ENCODE assay signal across 18 cellular contexts in the genomic region with DNA sequence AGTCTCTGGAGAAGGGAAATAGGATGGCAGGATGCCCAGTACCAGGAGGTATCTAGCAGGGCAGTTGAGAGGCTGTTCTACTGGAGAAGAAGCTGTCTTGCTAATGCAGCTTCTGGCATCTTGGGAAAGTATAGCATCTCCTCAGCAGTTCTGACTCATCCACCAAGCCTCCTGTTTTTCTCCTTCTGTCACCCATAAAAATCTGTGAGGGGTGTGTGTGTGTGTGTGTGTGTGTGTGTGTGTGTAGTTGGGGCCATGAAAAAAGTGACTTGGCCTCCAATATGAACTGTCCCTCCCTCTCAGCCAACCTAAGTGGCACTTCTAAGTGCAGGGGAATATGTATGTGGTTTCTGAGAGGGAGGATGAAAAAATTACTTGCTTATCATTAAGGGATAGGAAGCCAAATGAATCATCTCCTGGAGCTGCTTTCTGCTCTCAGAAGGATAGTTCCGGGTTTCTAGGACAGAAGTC.
DNase-seq lines count a peak whose midpoint lies in the region; ATAC-seq and TF ChIP-seq lines count a peak whose summit lies in the region.
"Had no signal": no experiment of that assay in that cellular context is flagged by ENCODE, and none has a peak within 500 bp of the region (broad histone marks: within the 10 kb centered on the region; RNA-seq: fewer than 3 reads in every experiment).

No MANE protein-coding gene starts in this region.

- H3K9me2 ChIP-seq in OCI-LY7 (ENCODE audit: insufficient read depth, low read length) = no peaks in the 10 kb centered on the region

- no peaks in the 10 kb centered on the region for H4K20me1 ChIP-seq in OCI-LY7 (ENCODE audit: insufficient read depth, low read length)

- no peaks in the 10 kb centered on the region for H3K27me3 ChIP-seq in kidney epithelial cell (ENCODE audit: control insufficient read depth, insufficient read depth, low read length)

- H3K36me3 ChIP-seq in kidney epithelial cell (ENCODE audit: control insufficient read depth, insufficient read depth, low read length) = no peaks in the 10 kb centered on the region
- H3K36me3 ChIP-seq in OCI-LY7 (ENCODE audit: insufficient read depth, low read length) = no peaks in the 10 kb centered on the region

- DNase-seq in A172 (ENCODE audit: low spot score) (peak; percentile 86), HK-2 (ENCODE audit: unreplicated experiment) (peak; percentile 80), astrocyte of the cerebellum (ENCODE audit: low read depth) (peak; percentile 33), kidney epithelial cell (ENCODE audit: low read depth) (peak; percentile 32), G401 (ENCODE audit: low spot score) (no peak), NCI-H146 (lab: John Stamatoyannopoulos, UW) (no peak), OCI-LY7 (ENCODE audit: low spot score) (no peak)
- DNase-seq: activated CD4-positive, alpha-beta memory T cell treated with anti-CD3 and anti-CD28 coated beads, Interleukin-2, amount 10 ng/mL, durations not matched to agents 7 days and 5 days; activated naive CD8-positive, alpha-beta T cell treated with anti-CD3 and anti-CD28 coated beads, Interleukin-2, amount 50 U/mL, for 24 hours; activated T-cell treated with anti-CD3 and anti-CD28 coated beads, Interleukin-2, amount 50 U/mL, for 48 hours; Caco-2; left cardiac atrium; MM.1S; NCI-H1930; NCI-H524; stimulated activated naive B cell treated with anti-CD40 and anti-IgM and Interleukin-4, amounts not matched to agents 10 μg/mL and 1 μg/mL and 100 μg/mL, for 72 hours had no signal

- no peaks in the 10 kb centered on the region for H3K79me2 ChIP-seq in OCI-LY7 (ENCODE audit: insufficient read depth, low read depth, low read length)
- H3K79me2 ChIP-seq: parathyroid adenoma had no signal

- H3K4me1 ChIP-seq in OCI-LY7 (ENCODE audit: insufficient read depth, low read length, poor library complexity, severe bottlenecking) = no peaks in the 10 kb centered on the region
- H3K4me1 ChIP-seq: Caco-2, parathyroid adenoma had no signal

- no TSS peak for BruUV-seq in OCI-LY7 (replicated peaks; lab: Mats Ljungman, UMichigan)

- H3K4me3 ChIP-seq in astrocyte of the cerebellum (ENCODE audit: low read depth, low read length) (no peak overlapping the region), kidney epithelial cell (ENCODE audit: low read depth, low read length) (no peak overlapping the region), OCI-LY7 (ENCODE audit: low read depth, low read length, poor library complexity, severe bottlenecking) (no peak overlapping the region)

- intact Hi-C loops in OCI-LY7 (cut with micrococcal nuclease; ENCODE audit: unreplicated experiment) = no loop called here

- no peaks in the 10 kb centered on the region for H3K9me3 ChIP-seq in OCI-LY7 (ENCODE audit: low read length)
- H3K9me3 ChIP-seq: Caco-2 had no signal

- no peak overlapping the region for H2AFZ ChIP-seq in OCI-LY7 (ENCODE audit: low read length)
- H2AFZ ChIP-seq: parathyroid adenoma had no signal

- CTCF ChIA-PET in OCI-LY7 (lab: Charles Lee; ENCODE audit: unreplicated experiment) = no interaction called here

- ATAC-seq in GM19395 (IDR thresholded peaks at IDR 0.05; ENCODE audit: unreplicated experiment) = no peak
- ATAC-seq: activated naive CD8-positive, alpha-beta T cell treated with anti-CD3 and anti-CD28 coated beads, Interleukin-2, amount 50 U/mL, for 24 hours; stimulated activated naive B cell treated with anti-CD40 and anti-IgM and Interleukin-4, amounts not matched to agents 10 μg/mL and 1 μg/mL and 100 μg/mL, for 72 hours had no signal

- no peak for TF ChIP-seq CTCF in astrocyte of the cerebellum (IDR thresholded peaks at IDR 0.05; ENCODE audit: low read depth, low read length, missing control alignments)
- no peak for TF ChIP-seq CTCF in kidney epithelial cell (IDR thresholded peaks at IDR 0.05; ENCODE audit: insufficient read depth, low read length, poor library complexity, severe bottlenecking)
- TF ChIP-seq CTCF in OCI-LY7 (conservative IDR thresholded peaks at IDR 0.05; ENCODE audit: low read length) = no peak

- H3K4me2 ChIP-seq in OCI-LY7 (ENCODE audit: low read length) = no peak overlapping the region

- POLR2A ChIA-PET in OCI-LY7 (lab: Charles Lee) = no interaction called here

- H3K27ac ChIP-seq in OCI-LY7 (ENCODE audit: low read depth, low read length, poor library complexity, severe bottlenecking) = no peak overlapping the region
- H3K27ac ChIP-seq: parathyroid adenoma had no signal

- in situ Hi-C loops in astrocyte of the cerebellum (cut with HindIII; ENCODE audit: low sequenced_read_pairs) (no loop called here), G401 (cut with HindIII; ENCODE audit: low sequenced_read_pairs) (no loop called here)

Comparison
In these comparisons a context has a peak if more than half of its experiments do, and no peak if none do; other contexts are left out.
1. DNase-seq: peak in A172 (single experiment), HK-2 (single experiment), astrocyte of the cerebellum (single experiment) and kidney epithelial cell (single experiment); none in G401 (single experiment), NCI-H146 (single experiment) and OCI-LY7 (single experiment).